ENCODE assay signal across 9 cellular contexts in genomic region chr7:37901236-37901827, GRCh38. TPM values are rescaled to one million over a fixed set of nuclear protein-coding genes. Genes with fewer than 3 reads are reported as not detected.
DNase-seq lines count a peak whose midpoint lies in the region; ATAC-seq and TF ChIP-seq lines count a peak whose summit lies in the region.
"Had no signal": no experiment of that assay in that cellular context is flagged by ENCODE, and none has a peak within 500 bp of the region (broad histone marks: within the 10 kb centered on the region; RNA-seq: fewer than 3 reads in every experiment).

No MANE protein-coding gene starts in this region.

- DNase-seq in DMS114 treated with DMSO at 0.1 percent for 48 hours (lab: John Stamatoyannopoulos, UW; ENCODE audit: unreplicated experiment) (peak; percentile 62), SK-MEL-5 (ENCODE audit: low read depth, low spot score) (peak; percentile 71), germinal center (ENCODE audit: low spot score) (peak; percentile 5), smooth muscle cell (lab: John Stamatoyannopoulos, UW; ENCODE audit: unreplicated experiment) (no peak), HK-2 (ENCODE audit: unreplicated experiment) (no peak)
- DNase-seq in activated naive CD4-positive, alpha-beta T cell treated with anti-CD3 and anti-CD28 coated beads, Interleukin-2, amount 50 U/mL, for 16 hours: no peak

- WGBS in smooth muscle cell (ENCODE audit: low lambda C conversion rate): 29% methylated on average over 6 of the region's 6 CpGs

- ATAC-seq in HG03457 (IDR thresholded peaks at IDR 0.05; ENCODE audit: unreplicated experiment): no peak

- H2AFZ ChIP-seq in smooth muscle cell (ENCODE audit: low read depth): no peak overlapping the region

- H3K79me2 ChIP-seq in smooth muscle cell (ENCODE audit: low read depth): no peaks in the 10 kb centered on the region

- in situ Hi-C loops in SK-MEL-5 (cut with HindIII; ENCODE audit: low pct_unique_long_range_greater_than_20kb, low sequenced_read_pairs): no loop called here

- no peaks in the 10 kb centered on the region for H3F3A ChIP-seq in smooth muscle cell (ENCODE audit: low read depth)

- no peak overlapping the region for H3K9ac ChIP-seq in smooth muscle cell (ENCODE audit: low read depth)

- no peaks in the 10 kb centered on the region for H3K4me1 ChIP-seq in smooth muscle cell (ENCODE audit: low read depth)

- TF ChIP-seq EP300 in Ishikawa (IDR thresholded peaks at IDR 0.05; ENCODE audit: borderline replicate concordance): no peak

- no peak overlapping the region for H3K4me2 ChIP-seq in smooth muscle cell

- peak; percentile 66 for TF ChIP-seq CTCF in smooth muscle cell (IDR thresholded peaks at IDR 0.05; ENCODE audit: borderline replicate concordance, insufficient read depth, poor library complexity, severe bottlenecking)

- H3K4me3 ChIP-seq in smooth muscle cell: no peak overlapping the region

- no peaks in the 10 kb centered on the region for H4K20me1 ChIP-seq in smooth muscle cell (ENCODE audit: low read depth)

- H3K27ac ChIP-seq in smooth muscle cell (ENCODE audit: low read depth): no peak overlapping the region

- H3K9me3 ChIP-seq in smooth muscle cell (replicated peaks; ENCODE audit: low read depth): no peaks in the 10 kb centered on the region

- H3K27me3 ChIP-seq in smooth muscle cell (ENCODE audit: low read depth): no peaks in the 10 kb centered on the region

- no peaks in the 10 kb centered on the region for H3K36me3 ChIP-seq in smooth muscle cell (ENCODE audit: low read depth)

- TF ChIP-seq RAD21 in Ishikawa (IDR thresholded peaks at IDR 0.05; ENCODE audit: low read depth): peak; percentile 55

TF ChIP-seq in Ishikawa, 13 proteins besides CTCF, POLR2A, EP300 and RAD21:
- no peak for TF ChIP-seq EGR1 (IDR thresholded peaks at IDR 0.05)
- no peak for TF ChIP-seq CREB1 (IDR thresholded peaks at IDR 0.05; ENCODE audit: low read depth)
- TF ChIP-seq USF1 (IDR thresholded peaks at IDR 0.05): no peak
- no peak for TF ChIP-seq CEBPB (IDR thresholded peaks at IDR 0.05)
- TF ChIP-seq NFIC (IDR thresholded peaks at IDR 0.05): no peak
- no peak for TF ChIP-seq TEAD4 (IDR thresholded peaks at IDR 0.05)
- TF ChIP-seq MAX (IDR thresholded peaks at IDR 0.05): no peak

RNA-seq across cellular contexts. Expression of gene SFRP4, which starts 15.3 kb away (rescaled TPM):
- not detected in 2 replicates for total RNA-seq in SK-MEL-5 (2014; rRNA removed; shearing (Covaris generic))
- not detected in 2 replicates for polyA plus RNA-seq in SK-MEL-5 (2015; cell fraction: cytosol; rRNA removed)
- polyA plus RNA-seq in SK-MEL-5 (2015; cell fraction: nucleus; rRNA removed): not detected in 2 replicates
- total RNA-seq in smooth muscle cell: not detected in 2 replicates
- polyA plus RNA-seq in smooth muscle cell: not detected in 2 replicates
- total RNA-seq: mononuclear cell had no signal

RNA-seq across cellular contexts. Expression of gene EPDR1, which starts 19.1 kb away (rescaled TPM):
- total RNA-seq in SK-MEL-5 (2014; rRNA removed; shearing (Covaris generic)): 38.7 and 42.3 TPM in 2 replicates
- polyA plus RNA-seq in SK-MEL-5 (2015; cell fraction: cytosol; rRNA removed): 51.1 and 51.4 TPM in 2 replicates
- polyA plus RNA-seq in SK-MEL-5 (2015; cell fraction: nucleus; rRNA removed): 7.6 and 9.4 TPM in 2 replicates
- total RNA-seq in smooth muscle cell: 11.1 and 13.9 TPM in 2 replicates
- polyA plus RNA-seq in smooth muscle cell: 13.5 and 17.1 TPM in 2 replicates

RNA-seq across cellular contexts. Expression of gene NME8, which starts 52.9 kb away (rescaled TPM):
- total RNA-seq in SK-MEL-5 (2014; rRNA removed; shearing (Covaris generic)): 0.05 TPM in 1 of 2 replicates, not detected in the other
- polyA plus RNA-seq in SK-MEL-5 (2015; cell fraction: cytosol; rRNA removed): not detected in 2 replicates
- not detected in 2 replicates for polyA plus RNA-seq in SK-MEL-5 (2015; cell fraction: nucleus; rRNA removed)
- total RNA-seq in smooth muscle cell: 0.13 TPM in 1 of 2 replicates, not detected in the other
- polyA plus RNA-seq in smooth muscle cell: 0.61 and 4.0 TPM in 2 replicates

Comparison
In these comparisons a context has a peak if more than half of its experiments do, and no peak if none do; other contexts are left out.
1. DNase-seq: peak in DMS114 treated with DMSO at 0.1 percent for 48 hours (single experiment), SK-MEL-5 (single experiment) and germinal center (single experiment); none in smooth muscle cell (single experiment), activated naive CD4-positive, alpha-beta T cell treated with anti-CD3 and anti-CD28 coated beads, Interleukin-2, amount 50 U/mL, for 16 hours (single experiment) and HK-2 (single experiment).